ENCODE assay signal across 9 cellular contexts in the genomic region with DNA sequence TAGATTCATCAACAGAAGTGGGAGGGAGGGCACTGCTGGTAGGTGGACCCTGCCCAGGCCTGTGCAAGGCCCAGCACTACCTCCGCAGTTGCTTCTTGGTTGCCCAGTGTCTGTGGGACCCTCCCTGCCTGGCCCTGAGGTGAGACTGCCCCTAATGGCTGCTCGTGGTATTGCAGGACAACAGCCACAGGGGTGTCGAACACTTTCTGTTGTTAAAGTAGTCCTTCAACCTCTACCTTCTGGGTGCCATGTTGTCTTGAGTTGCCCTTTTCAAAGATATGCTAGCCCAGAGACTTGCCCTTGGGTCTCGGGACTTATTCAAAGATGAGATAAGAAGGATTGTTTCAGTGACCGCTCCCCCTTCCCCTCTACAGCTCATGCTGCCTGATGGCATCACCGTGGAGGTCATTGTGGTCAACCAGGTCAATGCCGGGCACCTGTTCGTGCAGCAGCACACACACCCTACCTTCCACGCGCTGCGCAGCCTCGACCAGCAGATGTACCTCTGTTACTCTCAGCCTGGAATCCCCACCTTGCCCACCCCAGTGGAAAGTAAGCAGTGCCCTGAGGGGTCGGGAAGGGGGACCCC. TPM values are rescaled to one million over a fixed set of nuclear protein-coding genes. Genes with fewer than 3 reads are reported as not detected.
A peak's percentile ranks its signal among the peaks of the same experiment; 100 is the strongest.
DNase-seq lines count a peak whose midpoint lies in the region; ATAC-seq, FAIRE-seq and TF ChIP-seq lines count a peak whose summit lies in the region.
"Had no signal": no experiment of that assay in that cellular context is flagged by ENCODE, and none has a peak within 500 bp of the region (broad histone marks: within the 10 kb centered on the region; RNA-seq: fewer than 3 reads in every experiment).

No MANE protein-coding gene starts in this region.

- dilution Hi-C loops in endothelial cell of umbilical vein (cut with MboI; ENCODE audit: extremely low pct_ligation_motif_present, low sequenced_read_pairs), result no loop called here

- H3K4me2 ChIP-seq in endothelial cell of umbilical vein (ENCODE audit: insufficient read depth, low read length), result no peak overlapping the region

- H3K27me3 ChIP-seq in endothelial cell of umbilical vein (ENCODE audit: control insufficient read depth in 2 of 2, insufficient read depth in 2 of 2, low read length in 2 of 2) (no peaks in the 10 kb centered on the region), neutrophil (no peaks in the 10 kb centered on the region), tibial nerve (no peaks in the 10 kb centered on the region)

- H3K9me3 ChIP-seq in endothelial cell of umbilical vein (replicated peaks; ENCODE audit: control insufficient read depth, insufficient read depth, low read length), result no peaks in the 10 kb centered on the region
- H3K9me3 ChIP-seq in neutrophil, result no peaks in the 10 kb centered on the region
- H3K9me3 ChIP-seq in tibial nerve, result no peaks in the 10 kb centered on the region

- CTCF ChIA-PET in activated CD8-positive, alpha-beta T cell treated with anti-CD3 and anti-CD28 coated beads, Interleukin-2, amount 10 ng/mL, durations not matched to agents 7 days and 5 days (lab: Charles Lee), result interaction anchor here (0.8 to 1.3 kb wide), 3 partner anchors 23 to 51 kb away, joined by 3 read pairs; no protein-coding TSS in a partner anchor
- CTCF ChIA-PET in endothelial cell of umbilical vein (lab: Charles Lee), result no interaction called here

- no peak for TF ChIP-seq EP300 in tibial nerve (IDR thresholded peaks at IDR 0.05)

- H3K27me3 Mint-ChIP-seq in activated CD8-positive, alpha-beta T cell treated with anti-CD3 and anti-CD28 coated beads, Interleukin-2, amount 10 ng/mL, durations not matched to agents 7 days and 5 days (ENCODE audit: low read depth), result no peaks in the 10 kb centered on the region
- H3K27me3 Mint-ChIP-seq: dendritic cell treated with granulocyte-macrophage colony-stimulating factor and Interleukin-4, amounts not matched to agents 40 ng/mL and 50 ng/mL, for 4 days had no signal

- no peak overlapping the region for H3K9ac ChIP-seq in endothelial cell of umbilical vein (replicated peaks; ENCODE audit: extremely low read depth, insufficient read depth, low read length)

- no peaks in the 10 kb centered on the region for H4K20me1 ChIP-seq in endothelial cell of umbilical vein (replicated peaks; ENCODE audit: control insufficient read depth, extremely low read depth, insufficient read depth, low read length)

- TF ChIP-seq POLR2A in endothelial cell of umbilical vein (IDR thresholded peaks at IDR 0.05; ENCODE audit: low read depth, low read length) (no peak), tibial nerve (IDR thresholded peaks at IDR 0.05) (no peak)

- peak; percentile 75 for ATAC-seq in activated CD8-positive, alpha-beta T cell treated with anti-CD3 and anti-CD28 coated beads, Interleukin-2, amount 10 ng/mL, durations not matched to agents 7 days and 5 days
- ATAC-seq in GM19463 (IDR thresholded peaks at IDR 0.05; ENCODE audit: unreplicated experiment), result no peak

- TF ChIP-seq CTCF in GM12801 (IDR thresholded peaks at IDR 0.05; ENCODE audit: extremely low read depth, insufficient read length) (peak; percentile 9), endothelial cell of umbilical vein (IDR thresholded peaks at IDR 0.05; ENCODE audit: extremely low read depth in 1 of 2, insufficient read depth in 1 of 2, low read depth in 1 of 2, low read length in 2 of 2) (peak; percentile 84), neutrophil (IDR thresholded peaks at IDR 0.05) (peak; percentile 79), tibial nerve (IDR thresholded peaks at IDR 0.05) (peak; percentile 53 to 89 (median 80))

- no peaks in the 10 kb centered on the region for H3K9me3 Mint-ChIP-seq in activated CD8-positive, alpha-beta T cell treated with anti-CD3 and anti-CD28 coated beads, Interleukin-2, amount 10 ng/mL, durations not matched to agents 7 days and 5 days (ENCODE audit: insufficient read depth)
- H3K9me3 Mint-ChIP-seq: dendritic cell treated with granulocyte-macrophage colony-stimulating factor and Interleukin-4, amounts not matched to agents 40 ng/mL and 50 ng/mL, for 4 days had no signal

- WGBS in tibial nerve, 2 donors, result 76 to 89% methylated on average over 12 to 13 of the region's 13 CpGs

- peak; percentile 35 for FAIRE-seq in endothelial cell of umbilical vein (lab: Jason Lieb, UNC)

- DNase-seq in LHCN-M2 (ENCODE audit: low read depth) (peak; percentile 22), endothelial cell of umbilical vein (ENCODE audit: low read depth, low spot score) (peak; percentile 32), tibial nerve (ENCODE audit: low spot score in 2 of 2) (peak in 1 of 2 donors; percentile 58), A172 (ENCODE audit: low spot score) (no peak)
- peak; percentile 68 for DNase-seq in activated CD8-positive, alpha-beta T cell treated with anti-CD3 and anti-CD28 coated beads, Interleukin-2, amount 10 ng/mL, durations not matched to agents 7 days and 5 days

- no peaks in the 10 kb centered on the region for H3K79me2 ChIP-seq in endothelial cell of umbilical vein (ENCODE audit: control insufficient read depth, insufficient read depth, low read length)

- H3K4me1 ChIP-seq in endothelial cell of umbilical vein (ENCODE audit: control insufficient read depth, extremely low read depth, insufficient read depth, low read length) (no peaks in the 10 kb centered on the region), neutrophil (ENCODE audit: control insufficient read depth in 1 of 2, insufficient read depth in 1 of 2, low read depth in 1 of 2, low read length in 1 of 2) (no peaks in the 10 kb centered on the region), tibial nerve (peaks cover 0 to 26% (median 8%) of the 10 kb centered on the region in 4 donors)

- H3K4me1 Mint-ChIP-seq in activated CD8-positive, alpha-beta T cell treated with anti-CD3 and anti-CD28 coated beads, Interleukin-2, amount 10 ng/mL, durations not matched to agents 7 days and 5 days (ENCODE audit: low read depth), result no peaks in the 10 kb centered on the region

- no peak overlapping the region for H2AFZ ChIP-seq in endothelial cell of umbilical vein (ENCODE audit: low read depth, low read length)

- H3K4me3 ChIP-seq in endothelial cell of umbilical vein (replicated peaks in 1 of 3; ENCODE audit: insufficient read depth in 1 of 3, low read depth in 1 of 3, low read length in 3 of 3), result no peak overlapping the region
- H3K4me3 ChIP-seq in neutrophil (ENCODE audit: low read depth in 1 of 2, low read length in 1 of 2), result no peak overlapping the region
- H3K4me3 ChIP-seq in tibial nerve, result no peak overlapping the region

- H3K36me3 ChIP-seq in endothelial cell of umbilical vein (ENCODE audit: control insufficient read depth in 2 of 2, extremely low read depth in 1 of 2, insufficient read depth in 2 of 2, low read length in 2 of 2) (peaks cover 3 to 4% of the 10 kb centered on the region in 2 experiments), neutrophil (peaks cover 21% of the 10 kb centered on the region), tibial nerve (peaks cover 0 to 80% (median 31%) of the 10 kb centered on the region in 3 donors)

- no peaks in the 10 kb centered on the region for H3K9me1 ChIP-seq in endothelial cell of umbilical vein (replicated peaks; ENCODE audit: control insufficient read depth, extremely low read depth, insufficient read depth, low read length)

- H3K36me3 Mint-ChIP-seq in activated CD8-positive, alpha-beta T cell treated with anti-CD3 and anti-CD28 coated beads, Interleukin-2, amount 10 ng/mL, durations not matched to agents 7 days and 5 days (ENCODE audit: low read depth), result peaks cover 41% of the 10 kb centered on the region

- no peak overlapping the region for H3K4me3 Mint-ChIP-seq in activated CD8-positive, alpha-beta T cell treated with anti-CD3 and anti-CD28 coated beads, Interleukin-2, amount 10 ng/mL, durations not matched to agents 7 days and 5 days
- H3K4me3 Mint-ChIP-seq: dendritic cell treated with granulocyte-macrophage colony-stimulating factor and Interleukin-4, amounts not matched to agents 40 ng/mL and 50 ng/mL, for 4 days had no signal

- H3K27ac Mint-ChIP-seq in activated CD8-positive, alpha-beta T cell treated with anti-CD3 and anti-CD28 coated beads, Interleukin-2, amount 10 ng/mL, durations not matched to agents 7 days and 5 days, result no peak overlapping the region
- H3K27ac Mint-ChIP-seq: dendritic cell treated with granulocyte-macrophage colony-stimulating factor and Interleukin-4, amounts not matched to agents 40 ng/mL and 50 ng/mL, for 4 days had no signal

- BruUV-seq in endothelial cell of umbilical vein (replicated peaks; lab: Mats Ljungman, UMichigan), result no TSS peak

- POLR2A ChIA-PET in activated CD8-positive, alpha-beta T cell treated with anti-CD3 and anti-CD28 coated beads, Interleukin-2, amount 10 ng/mL, durations not matched to agents 7 days and 5 days (lab: Charles Lee), result no interaction called here
- POLR2A ChIA-PET in endothelial cell of umbilical vein (lab: Charles Lee), result no interaction called here

- intact Hi-C loops in endothelial cell of umbilical vein (cut with micrococcal nuclease), result loop anchor here (1.0 kb wide), 1 partner anchor 28 kb away; no protein-coding TSS in a partner anchor

- no peak overlapping the region for H3K27ac ChIP-seq in endothelial cell of umbilical vein (ENCODE audit: insufficient read depth, low read depth, low read length)
- no peak overlapping the region for H3K27ac ChIP-seq in neutrophil
- no peak overlapping the region for H3K27ac ChIP-seq in tibial nerve

TF ChIP-seq in endothelial cell of umbilical vein, 7 proteins besides CTCF, POLR2A, EP300 and RAD21 (continues in another document):
- TF ChIP-seq JUN (IDR thresholded peaks at IDR 0.05; ENCODE audit: borderline replicate concordance, insufficient read depth, insufficient read length, low read depth) (no peak), POLR2AphosphoS5 (IDR thresholded peaks at IDR 0.05; ENCODE audit: insufficient read depth, low read depth, low read length) (no peak), EZH2 (IDR thresholded peaks at IDR 0.05; ENCODE audit: borderline replicate concordance, low read depth, low read length, severe bottlenecking) (no peak), MYC (IDR thresholded peaks at IDR 0.05; ENCODE audit: low read depth, low read length) (no peak)

RNA-seq across cellular contexts. Expression of gene AKAP1, which starts 29.1 kb away (rescaled TPM):
- 16.6 and 18.7 TPM in 2 replicates for total RNA-seq in LHCN-M2 (2014; rRNA removed)
- polyA plus RNA-seq in LHCN-M2 (2012), result 5.9 TPM
- 10 to 100 TPM; 30.0 to 33.6 TPM for total RNA-seq in activated CD8-positive, alpha-beta T cell treated with anti-CD3 and anti-CD28 coated beads, Interleukin-2, amount 10 ng/mL, durations not matched to agents 7 days and 5 days
- total RNA-seq in endothelial cell of umbilical vein, result 20.9 and 23.9 TPM in 2 replicates
- polyA plus RNA-seq in endothelial cell of umbilical vein, result 23.9 and 27.7 TPM in 2 replicates
- 26.7 and 30.1 TPM in 2 replicates for polyA plus RNA-seq in endothelial cell of umbilical vein (2011; cell fraction: cytosol; rRNA removed)
- polyA plus RNA-seq in endothelial cell of umbilical vein (2011; cell fraction: nucleus; rRNA removed), result 52.8 and 70.6 TPM in 2 replicates
- 19.5 and 19.9 TPM in 2 replicates for polyA plus RNA-seq in endothelial cell of umbilical vein (2012)
- polyA minus RNA-seq in endothelial cell of umbilical vein, result 46.8 and 50.1 TPM in 2 replicates
- 29.9 TPM for polyA minus RNA-seq in endothelial cell of umbilical vein (2011; cell fraction: cytosol; rRNA and poly(A)+ RNA removed)
- 12.1 and 24.6 TPM in 2 replicates for polyA minus RNA-seq in endothelial cell of umbilical vein (2011; cell fraction: nucleus; rRNA and poly(A)+ RNA removed)
- total RNA-seq in tibial nerve, result 10 to 100 TPM; 23.3 to 62.4 (median 32.0) TPM
- 22.0 and 38.5 TPM in 2 replicates for total RNA-seq in A172 (2014; rRNA removed; shearing (Covaris generic))

Comparison
In these comparisons a context has a peak if more than half of its experiments do, and no peak if none do; other contexts are left out.
1. CTCF ChIP-seq: peak in every context shown above with its lines; median percentile 84 in endothelial cell of umbilical vein; 80 in tibial nerve; 79 in neutrophil; 9 in GM12801.